ENCODE assay signal across 8 cellular contexts in the genomic region with DNA sequence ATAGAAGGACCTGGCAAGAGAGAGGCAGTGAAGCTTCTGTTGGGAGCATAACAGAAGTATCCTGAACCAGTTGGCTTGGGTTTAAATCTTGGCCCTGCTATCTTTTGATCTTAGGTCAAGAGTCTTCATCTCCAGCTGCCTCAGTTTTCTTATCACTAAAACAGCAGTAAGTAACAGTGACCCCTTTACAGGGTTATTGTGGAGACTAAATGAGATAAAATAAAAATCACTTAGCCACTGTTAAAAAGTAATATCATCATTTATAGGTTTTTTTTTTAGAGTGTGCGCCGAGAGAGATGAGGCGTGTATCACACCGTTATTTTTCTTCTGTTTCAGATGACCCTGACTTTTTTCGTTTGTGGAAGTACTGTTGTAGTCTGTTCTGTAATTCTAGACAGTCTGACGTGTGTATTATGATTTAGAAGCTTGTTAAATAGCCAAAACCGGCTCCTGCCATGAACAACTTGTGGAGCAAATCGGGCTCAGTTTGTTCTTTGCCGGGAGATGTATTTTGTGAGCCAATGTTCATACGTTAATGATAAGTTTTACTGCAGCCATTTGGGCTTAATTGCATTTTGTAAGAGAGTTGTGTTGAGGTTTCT. TPM values are rescaled to one million over a fixed set of nuclear protein-coding genes. Genes with fewer than 3 reads are reported as not detected.
DNase-seq lines count a peak whose midpoint lies in the region; ATAC-seq and TF ChIP-seq lines count a peak whose summit lies in the region.

No MANE protein-coding gene starts in this region.

- peak overlapping the region; percentile 96 for H3K4me3 ChIP-seq in AG09309 (ENCODE audit: control insufficient read depth, low read depth, low read length)

- TF ChIP-seq CTCF in AG09309 (IDR thresholded peaks at IDR 0.05; ENCODE audit: control insufficient read depth, insufficient read depth, low read depth, low read length, missing control alignments), result no peak

- H3K9me3 Mint-ChIP-seq in dendritic cell treated with granulocyte-macrophage colony-stimulating factor and Interleukin-4, amounts not matched to agents 40 ng/mL and 50 ng/mL, for 4 days, result no peaks in the 10 kb centered on the region
- H3K9me3 Mint-ChIP-seq in naive B cell, result no peaks in the 10 kb centered on the region

- peak overlapping the region; percentile 96 for H3K27ac ChIP-seq in KOPT-K1 (ENCODE audit: low read depth, low read length, poor library complexity, severe bottlenecking)

- no peaks in the 10 kb centered on the region for H3K27me3 Mint-ChIP-seq in dendritic cell treated with granulocyte-macrophage colony-stimulating factor and Interleukin-4, amounts not matched to agents 40 ng/mL and 50 ng/mL, for 4 days
- no peaks in the 10 kb centered on the region for H3K27me3 Mint-ChIP-seq in naive B cell

- peaks cover 40% of the 10 kb centered on the region for H3K36me3 ChIP-seq in KOPT-K1 (ENCODE audit: insufficient read depth, low read length)

- peaks cover 63% of the 10 kb centered on the region for H3K36me3 Mint-ChIP-seq in dendritic cell treated with granulocyte-macrophage colony-stimulating factor and Interleukin-4, amounts not matched to agents 40 ng/mL and 50 ng/mL, for 4 days (ENCODE audit: low read depth)
- peaks cover 11 to 14% of the 10 kb centered on the region in 2 donors for H3K36me3 Mint-ChIP-seq in naive B cell

- no peak for ATAC-seq in naive B cell (ENCODE audit: low read depth in 2 of 2)
- ATAC-seq in HG02938 (IDR thresholded peaks at IDR 0.05; ENCODE audit: unreplicated experiment), result no peak
- ATAC-seq in GM21576 (IDR thresholded peaks at IDR 0.05; ENCODE audit: unreplicated experiment), result no peak

- DNase-seq in AG09309 (ENCODE audit: low read depth) (no peak), naive B cell (no peak), NCI-H2196 (lab: John Stamatoyannopoulos, UW; ENCODE audit: unreplicated experiment) (no peak), COLO829 (ENCODE audit: low spot score) (no peak)

- peak overlapping the region; percentile 99 for H3K27ac Mint-ChIP-seq in dendritic cell treated with granulocyte-macrophage colony-stimulating factor and Interleukin-4, amounts not matched to agents 40 ng/mL and 50 ng/mL, for 4 days
- peak overlapping the region; percentile 99 to 100 (median 100) for H3K27ac Mint-ChIP-seq in naive B cell

- no peaks in the 10 kb centered on the region for H3K9me3 ChIP-seq in KOPT-K1 (ENCODE audit: insufficient read depth, low read length, poor library complexity, severe bottlenecking)

- intact Hi-C loops in dendritic cell treated with granulocyte-macrophage colony-stimulating factor and Interleukin-4, amounts not matched to agents 40 ng/mL and 50 ng/mL, for 4 days (cut with micrococcal nuclease), result no loop called here

- H3K4me3 Mint-ChIP-seq in dendritic cell treated with granulocyte-macrophage colony-stimulating factor and Interleukin-4, amounts not matched to agents 40 ng/mL and 50 ng/mL, for 4 days, result peak overlapping the region; percentile 98
- peak overlapping the region; percentile 91 to 100 (median 99) for H3K4me3 Mint-ChIP-seq in naive B cell

- H3K4me1 Mint-ChIP-seq in dendritic cell treated with granulocyte-macrophage colony-stimulating factor and Interleukin-4, amounts not matched to agents 40 ng/mL and 50 ng/mL, for 4 days (ENCODE audit: low read depth), result peaks cover 34% of the 10 kb centered on the region
- H3K4me1 Mint-ChIP-seq in naive B cell, result peaks cover 31 to 52% (median 34%) of the 10 kb centered on the region in 3 donors

RNA-seq across cellular contexts. Expression of a gene that starts 1.2 kb away (rescaled TPM):
- 100 to 1,000 TPM; 109 to 142 (median 131) TPM for polyA plus RNA-seq in naive B cell (ENCODE audit: low read depth in 6 of 6)
